ENCODE assay signal across 32 cellular contexts in the genomic region with DNA sequence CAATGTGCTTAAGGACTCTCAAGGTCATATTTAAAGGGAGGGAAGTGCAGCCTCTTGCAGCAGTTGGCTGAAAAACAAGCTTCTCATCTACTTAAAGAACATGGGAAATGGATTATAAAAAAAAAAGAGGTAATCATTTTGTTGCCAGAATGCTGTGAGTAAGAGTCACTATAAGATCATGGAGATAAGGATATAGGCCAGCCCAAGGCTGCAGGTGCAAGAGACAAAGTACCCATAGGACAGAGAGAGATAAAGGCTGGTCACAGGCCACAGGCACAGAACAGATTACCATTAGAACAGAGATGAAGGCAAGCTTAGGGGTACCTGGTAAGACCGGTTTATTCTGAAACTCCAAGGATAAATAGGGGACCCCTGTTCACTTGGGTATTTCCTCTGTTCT.
"Had no signal": no experiment of that assay in that cellular context is flagged by ENCODE, and none has a peak within 500 bp of the region (broad histone marks: within the 10 kb centered on the region; RNA-seq: fewer than 3 reads in every experiment).

No MANE protein-coding gene starts in this region.

- H3K4me3 ChIP-seq: coronary artery, esophagus squamous epithelium had no signal

- FAIRE-seq: astrocyte, frontal cortex had no signal

- DNase-seq: activated B cell treated with CpG ODN at 0.5 μM for 24 hours; activated CD4-positive, alpha-beta memory T cell treated with anti-CD3 and anti-CD28 coated beads, Interleukin-2, amount 10 ng/mL, durations not matched to agents 7 days and 5 days; activated CD4-positive, alpha-beta T cell treated with anti-CD3 and anti-CD28 coated beads, Interleukin-2, amount 10 ng/mL, durations not matched to agents 24 days and 14 days; activated CD4-positive, alpha-beta T cell treated with anti-CD3 and anti-CD28 coated beads, Interleukin-2, amount 50 U/mL, for 4 hours; activated CD8-positive, alpha-beta memory T cell treated with anti-CD3 and anti-CD28 coated beads, Interleukin-2, amount 50 U/mL, for 48 hours; activated effector memory CD4-positive, alpha-beta T cell treated with Interleukin-2 at 50 U/mL for 16 hours; activated gamma-delta T cell treated with Interleukin-2 at 50 U/mL for 16 hours; activated naive CD4-positive, alpha-beta T cell treated with anti-CD3 and anti-CD28 coated beads, Interleukin-2, amount 50 U/mL, for 16 hours; activated naive CD4-positive, alpha-beta T cell treated with Interleukin-2 at 50 U/mL for 16 hours; activated T-cell treated with anti-CD3 and anti-CD28 coated beads for 4 hours; activated T-cell treated with anti-CD3 and anti-CD28 coated beads, Interleukin-2, amount 50 U/mL, for 24 hours; activated T-cell treated with anti-CD3 and anti-CD28 coated beads, Interleukin-2, amount 50 U/mL, for 72 hours; amniotic stem cell; anterior cingulate cortex; brain microvascular endothelial cell; effector CD4-positive, alpha-beta T cell; effector memory CD8-positive, alpha-beta T cell; esophagus squamous epithelium; head of caudate nucleus; T-helper 1 cell; T-helper 17 cell; T1000; WERI-Rb-1 had no signal

- H3K27me3 ChIP-seq: brain microvascular endothelial cell, esophagus squamous epithelium had no signal

- H3K4me3 Mint-ChIP-seq: activated B cell treated with CpG ODN at 0.5 μM for 24 hours; activated CD4-positive, alpha-beta memory T cell treated with anti-CD3 and anti-CD28 coated beads, Interleukin-2, amount 10 ng/mL, durations not matched to agents 7 days and 5 days; activated CD4-positive, alpha-beta T cell treated with anti-CD3 and anti-CD28 coated beads, Interleukin-2, amount 10 ng/mL, durations not matched to agents 24 days and 14 days; activated naive CD8-positive, alpha-beta T cell; activated T-cell treated with anti-CD3 and anti-CD28 coated beads, Interleukin-2, amount 50 U/mL, for 24 hours; activated T-cell treated with anti-CD3 and anti-CD28 coated beads, Interleukin-2, amount 50 U/mL, for 72 hours; central memory CD8-positive, alpha-beta T cell; dendritic cell treated with granulocyte-macrophage colony-stimulating factor and Interleukin-4, amounts not matched to agents 40 ng/mL and 50 ng/mL, for 4 days; effector memory CD8-positive, alpha-beta T cell; T-helper 17 cell; T-helper 2 cell treated with Interferon-gamma antibody and Interleukin-4, amounts not matched to agents 5 μg/mL and 100 μg/mL, for 36 hours had no signal

- H3K27me3 Mint-ChIP-seq: activated B cell treated with CpG ODN at 0.5 μM for 24 hours; activated CD4-positive, alpha-beta memory T cell treated with anti-CD3 and anti-CD28 coated beads, Interleukin-2, amount 10 ng/mL, durations not matched to agents 7 days and 5 days; activated CD4-positive, alpha-beta T cell treated with anti-CD3 and anti-CD28 coated beads, Interleukin-2, amount 10 ng/mL, durations not matched to agents 24 days and 14 days; activated naive CD8-positive, alpha-beta T cell; activated T-cell treated with anti-CD3 and anti-CD28 coated beads, Interleukin-2, amount 50 U/mL, for 24 hours; central memory CD8-positive, alpha-beta T cell; dendritic cell treated with granulocyte-macrophage colony-stimulating factor and Interleukin-4, amounts not matched to agents 40 ng/mL and 50 ng/mL, for 4 days; effector memory CD8-positive, alpha-beta T cell; T-helper 17 cell had no signal

- ATAC-seq: activated CD4-positive, CD25-positive, alpha-beta regulatory T cell treated with anti-CD3 and anti-CD28 coated beads, Interleukin-2, amount 50 U/mL, for 24 hours; activated T-cell treated with anti-CD3 and anti-CD28 coated beads, Interleukin-2, amount 50 U/mL, for 72 hours; effector memory CD8-positive, alpha-beta T cell; T-helper 17 cell had no signal

- H3K36me3 ChIP-seq: brain microvascular endothelial cell, esophagus squamous epithelium, WERI-Rb-1 had no signal

- H3K27ac Mint-ChIP-seq: activated B cell treated with CpG ODN at 0.5 μM for 24 hours; activated CD4-positive, alpha-beta memory T cell treated with anti-CD3 and anti-CD28 coated beads, Interleukin-2, amount 10 ng/mL, durations not matched to agents 7 days and 5 days; activated CD4-positive, alpha-beta T cell treated with anti-CD3 and anti-CD28 coated beads, Interleukin-2, amount 10 ng/mL, durations not matched to agents 24 days and 14 days; activated naive CD8-positive, alpha-beta T cell; activated T-cell treated with anti-CD3 and anti-CD28 coated beads, Interleukin-2, amount 50 U/mL, for 24 hours; activated T-cell treated with anti-CD3 and anti-CD28 coated beads, Interleukin-2, amount 50 U/mL, for 72 hours; dendritic cell treated with granulocyte-macrophage colony-stimulating factor and Interleukin-4, amounts not matched to agents 40 ng/mL and 50 ng/mL, for 4 days; effector memory CD8-positive, alpha-beta T cell; T-helper 17 cell; T-helper 2 cell treated with Interferon-gamma antibody and Interleukin-4, amounts not matched to agents 5 μg/mL and 100 μg/mL, for 36 hours had no signal

- H3K9me3 Mint-ChIP-seq: activated CD4-positive, alpha-beta memory T cell treated with anti-CD3 and anti-CD28 coated beads, Interleukin-2, amount 10 ng/mL, durations not matched to agents 7 days and 5 days; central memory CD8-positive, alpha-beta T cell; dendritic cell treated with granulocyte-macrophage colony-stimulating factor and Interleukin-4, amounts not matched to agents 40 ng/mL and 50 ng/mL, for 4 days; effector memory CD8-positive, alpha-beta T cell had no signal

- H3K9me3 ChIP-seq: esophagus squamous epithelium had no signal

- H3K27ac ChIP-seq: brain microvascular endothelial cell, coronary artery, epithelial cell of prostate, esophagus squamous epithelium, WERI-Rb-1 had no signal
